ENCODE assay signal across 5 cellular contexts in the genomic region with DNA sequence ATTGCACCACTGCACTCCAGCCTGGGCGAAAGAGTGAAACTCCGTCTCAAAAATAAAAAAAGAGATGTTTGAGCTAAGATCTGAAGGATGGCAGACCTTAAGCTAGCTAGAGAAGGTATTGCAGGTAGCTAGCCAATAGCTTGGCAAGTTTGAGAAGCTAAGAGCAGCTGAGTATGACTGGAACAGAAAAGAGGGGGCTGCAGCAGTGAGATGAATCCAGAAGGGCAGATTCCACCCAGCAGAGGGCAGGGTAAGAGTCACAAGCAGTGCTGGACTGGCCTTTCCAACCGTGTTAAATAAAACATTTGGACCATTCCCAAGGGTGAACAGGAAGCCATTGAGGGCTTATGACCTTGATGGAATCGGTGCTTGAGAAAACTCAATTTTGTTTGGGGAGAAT. TPM values are rescaled to one million over a fixed set of nuclear protein-coding genes. Genes with fewer than 3 reads are reported as not detected.
DNase-seq lines count a peak whose midpoint lies in the region; ATAC-seq and TF ChIP-seq lines count a peak whose summit lies in the region.

No MANE protein-coding gene starts in this region.

- 33 to 34% methylated on average over 4 of the region's 4 CpGs for WGBS in body of pancreas, 2 donors

- ATAC-seq in body of pancreas (peak; percentile 64), GM21825 (IDR thresholded peaks at IDR 0.05; ENCODE audit: unreplicated experiment) (no peak)

- peak; percentile 17 to 34 (median 31) for DNase-seq in body of pancreas
- DNase-seq in NCI-H526 (lab: John Stamatoyannopoulos, UW): no peak

- no peak for TF ChIP-seq POLR2A in body of pancreas (IDR thresholded peaks at IDR 0.05)

- TF ChIP-seq CTCF in body of pancreas (IDR thresholded peaks at IDR 0.05): peak in 5 of 7 experiments; percentile 14 to 40 (median 30)
- peak; percentile 12 for TF ChIP-seq CTCF in parathyroid adenoma (IDR thresholded peaks at IDR 0.05)

- no peak overlapping the region for H3K9ac ChIP-seq in parathyroid adenoma

- no peak overlapping the region for H3K27ac ChIP-seq in body of pancreas
- H3K27ac ChIP-seq in parathyroid adenoma: no peak overlapping the region

- no peak overlapping the region for H3K4me3 ChIP-seq in body of pancreas
- H3K4me3 ChIP-seq in parathyroid adenoma (ENCODE audit: low read depth, low read length): no peak overlapping the region

- H3K27me3 ChIP-seq in body of pancreas (no peaks in the 10 kb centered on the region), parathyroid adenoma (ENCODE audit: control insufficient read depth, insufficient read depth, low read length) (no peaks in the 10 kb centered on the region)

- H3K36me3 ChIP-seq in body of pancreas (replicated peaks in 1 of 2; ENCODE audit: insufficient read depth in 1 of 2, low read depth in 2 of 2): peaks cover 0 to 5% of the 10 kb centered on the region in 2 donors
- no peaks in the 10 kb centered on the region for H3K36me3 ChIP-seq in parathyroid adenoma (ENCODE audit: control insufficient read depth, insufficient read depth, low read length)

- H3K4me2 ChIP-seq in parathyroid adenoma (ENCODE audit: low read length): no peak overlapping the region

- no peak for TF ChIP-seq RAD21 in Ishikawa (IDR thresholded peaks at IDR 0.05; ENCODE audit: low read depth)

- intact Hi-C loops in body of pancreas (cut with DNase I): loop anchor here (5.0 kb wide), 1 partner anchor 77 kb away; a partner anchor contains a TSS

- H3K4me1 ChIP-seq in body of pancreas (peaks cover 8% of the 10 kb centered on the region), parathyroid adenoma (no peaks in the 10 kb centered on the region)

- H3K9me3 ChIP-seq in body of pancreas (no peaks in the 10 kb centered on the region), parathyroid adenoma (ENCODE audit: control insufficient read depth, low read length) (no peaks in the 10 kb centered on the region)

- TF ChIP-seq EP300 in Ishikawa (IDR thresholded peaks at IDR 0.05; ENCODE audit: borderline replicate concordance): no peak

- H3K79me2 ChIP-seq in parathyroid adenoma: no peaks in the 10 kb centered on the region

- H2AFZ ChIP-seq in parathyroid adenoma: no peak overlapping the region

TF ChIP-seq in Ishikawa, 13 proteins besides CTCF, POLR2A, EP300 and RAD21:
- peak; percentile 88 for TF ChIP-seq TEAD4 (IDR thresholded peaks at IDR 0.05)
- TF ChIP-seq TAF1 (IDR thresholded peaks at IDR 0.05; ENCODE audit: low read depth): no peak
TF ChIP-seq in Ishikawa: peak in this region for 1.

RNA-seq across cellular contexts. Expression of a gene that starts 5.7 kb away (rescaled TPM):
- 10 to 100 TPM in 1 of 2 donors, 1 to 10 TPM in 1; 7.8 to 18.5 TPM for total RNA-seq in body of pancreas

RNA-seq across cellular contexts. Expression of a gene that starts 46.7 kb away (rescaled TPM):
- total RNA-seq in body of pancreas: 1 to 10 TPM; 8.3 to 9.9 TPM

RNA-seq across cellular contexts. Expression of a gene that starts 55.6 kb away (rescaled TPM):
- total RNA-seq in body of pancreas: 10 to 100 TPM; 25.7 to 25.9 TPM

RNA-seq across cellular contexts. Expression of a gene that starts 55.7 kb away (rescaled TPM):
- total RNA-seq in body of pancreas: 100 to 1,000 TPM in 1 of 2 donors, 10 to 100 TPM in 1; 73.9 to 104 TPM

Comparison
In these comparisons a context has a peak if more than half of its experiments do, and no peak if none do; other contexts are left out.
1. DNase-seq: peak in body of pancreas (4 of 4); none in NCI-H526 (0 of 2).